In the genomic region with DNA sequence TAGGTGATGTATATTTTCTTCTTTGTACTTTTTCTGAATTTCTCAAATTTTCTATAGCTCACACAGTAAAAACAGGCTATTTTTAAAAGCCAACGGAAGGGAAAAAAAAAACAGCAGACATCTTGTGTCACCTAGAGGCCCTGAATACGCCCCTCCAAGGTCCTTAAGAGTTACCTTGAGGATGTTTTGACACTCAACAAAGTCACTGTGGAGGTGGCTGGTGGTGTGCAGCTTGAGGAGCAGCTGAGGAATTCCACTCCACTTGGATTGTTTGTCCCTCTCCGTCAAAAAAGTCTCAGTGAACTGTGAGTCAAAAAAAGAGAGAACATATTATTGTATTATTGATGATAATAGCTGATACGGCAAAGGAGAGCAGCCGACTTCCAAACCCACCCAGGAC, we compare ENCODE assay signal across 18 cellular contexts.
"Had no signal": no experiment of that assay in that cellular context is flagged by ENCODE, and none has a peak within 500 bp of the region (broad histone marks: within the 10 kb centered on the region; RNA-seq: fewer than 3 reads in every experiment).

No MANE protein-coding gene starts in this region.

- H3K4me3 Mint-ChIP-seq: memory B cell, nephron progenitor cell had no signal

- H3K4me3 ChIP-seq: colonic mucosa, heart left ventricle, skin epidermis, stomach, thoracic aorta, transverse colon had no signal

- H3K27me3 Mint-ChIP-seq: memory B cell had no signal

- DNase-seq: colonic mucosa; dermis blood vessel endothelial cell; heart left ventricle; hippocampal formation; kidney glomerular epithelial cell; midbrain; nephron progenitor cell; stimulated activated CD4-positive, alpha-beta T cell treated with anti-CD3 and anti-CD28 coated beads, Interleukin-2, amount 100 ng/mL, for 24 hours; stimulated activated CD4-positive, alpha-beta T cell treated with anti-CD3 and anti-CD28 coated beads, Interleukin-4, amount 100 ng/mL, for 4 hours; stimulated activated naive CD4-positive, alpha-beta T cell; stomach; substantia nigra; transverse colon had no signal

- H3K27ac Mint-ChIP-seq: memory B cell, nephron progenitor cell had no signal

- H3K27me3 ChIP-seq: colonic mucosa, heart left ventricle, stomach, transverse colon had no signal

- H3K4me1 ChIP-seq: colonic mucosa, parathyroid adenoma had no signal

- H3K4me1 Mint-ChIP-seq: nephron progenitor cell had no signal

- H3K9me3 ChIP-seq: colonic mucosa, heart left ventricle, stomach, thoracic aorta, transverse colon had no signal

- ATAC-seq: heart left ventricle, sciatic nerve had no signal

- H3K27ac ChIP-seq: colonic mucosa, heart left ventricle, parathyroid adenoma, stomach, thoracic aorta, transverse colon had no signal
